Comparison of ENCODE assay signal across 9 cellular contexts in the genomic region with DNA sequence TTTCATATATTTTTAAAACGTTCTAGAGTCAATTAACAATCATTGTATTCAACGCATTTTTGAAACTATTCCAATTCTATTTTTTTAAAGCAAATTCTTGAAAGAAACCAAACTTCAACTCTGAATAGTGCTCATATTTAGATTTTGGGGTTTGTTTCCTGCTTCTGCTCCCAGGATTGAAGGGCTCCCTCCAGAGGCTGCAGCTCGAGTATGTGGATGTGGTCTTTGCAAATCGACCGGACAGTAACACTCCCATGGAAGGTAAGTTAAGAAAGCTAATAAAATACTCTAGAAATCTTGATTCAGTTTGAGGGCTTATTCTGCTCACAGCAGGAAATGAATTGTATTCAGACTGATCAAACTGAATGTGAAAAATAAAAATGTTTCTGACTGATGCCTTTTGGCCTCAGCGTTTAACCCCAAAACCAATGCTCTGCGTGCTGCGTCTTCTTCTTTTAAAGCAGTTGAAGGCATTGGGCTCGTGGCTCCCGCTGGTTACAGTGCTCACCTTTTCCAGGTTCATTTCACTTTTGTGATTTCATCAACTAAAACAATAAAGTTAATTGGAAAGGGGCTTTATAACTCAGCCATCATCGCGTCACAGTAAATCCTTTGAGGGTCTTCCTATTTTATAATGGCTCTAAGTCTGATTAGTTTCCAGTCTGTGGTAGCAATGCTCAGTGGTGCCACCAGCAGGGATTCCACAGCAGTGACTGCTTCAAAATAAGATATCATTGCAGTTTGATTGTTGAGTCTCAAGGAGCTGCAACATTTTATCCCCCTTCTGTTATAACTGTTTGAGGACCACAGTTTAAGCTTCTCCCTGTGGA.
A peak's percentile ranks its signal among the peaks of the same experiment; 100 is the strongest.
DNase-seq lines count a peak whose midpoint lies in the region; ATAC-seq, FAIRE-seq and TF ChIP-seq lines count a peak whose summit lies in the region.
"Had no signal": no experiment of that assay in that cellular context is flagged by ENCODE, and none has a peak within 500 bp of the region (broad histone marks: within the 10 kb centered on the region; RNA-seq: fewer than 3 reads in every experiment).

No MANE protein-coding gene starts in this region.

- no peak for FAIRE-seq in kidney (lab: Jason Lieb, UNC)

- no peak overlapping the region for H3K4me2 ChIP-seq in HCT116 (ENCODE audit: low read length)

- POLR2A ChIA-PET in HCT116 (lab: Charles Lee): no interaction called here
- POLR2A ChIA-PET in activated CD8-positive, alpha-beta T cell treated with anti-CD3 and anti-CD28 coated beads, Interleukin-2, amount 10 ng/mL, durations not matched to agents 7 days and 5 days (lab: Charles Lee): interaction anchor here (0.6 kb wide), 1 partner anchor 68 kb away, joined by 3 read pairs; no protein-coding TSS in a partner anchor

- RAD21 ChIA-PET in HCT116 (lab: Charles Lee; ENCODE audit: low non-redundant PET in 1 of 2, low total read pairs in 2 of 2, uncharacterized antibody in 2 of 2, unreplicated experiment in 2 of 2): interaction anchor here in 1 of 2 experiments (1.1 kb wide), 1 partner anchor 35 kb away, joined by 3 read pairs; no protein-coding TSS in a partner anchor

- CTCF ChIA-PET in HCT116 (lab: Charles Lee): interaction anchor here (0.6 to 2.3 kb wide), 16 partner anchors 9 to 663 kb away, joined by 3 to 12 read pairs (median 6); no protein-coding TSS in a partner anchor
- CTCF ChIA-PET in activated CD8-positive, alpha-beta T cell treated with anti-CD3 and anti-CD28 coated beads, Interleukin-2, amount 10 ng/mL, durations not matched to agents 7 days and 5 days (lab: Charles Lee): interaction anchor here (0.7 to 4.9 kb wide), 10 partner anchors 9 to 801 kb away, joined by 3 to 41 read pairs (median 7); no protein-coding TSS in a partner anchor

- H3K4me1 ChIP-seq in CD4-positive, CD25-positive, alpha-beta regulatory T cell (ENCODE audit: control insufficient read depth, insufficient read depth, low read length, poor library complexity, severe bottlenecking): no peaks in the 10 kb centered on the region
- H3K4me1 ChIP-seq in HCT116 (ENCODE audit: control insufficient read depth in 1 of 2, insufficient read depth in 2 of 2, low read length in 2 of 2) (no peaks in the 10 kb centered on the region), kidney (ENCODE audit: control insufficient read depth in 1 of 2, insufficient read depth in 1 of 2, low read depth in 1 of 2, low read length in 2 of 2) (peaks cover 0 to 2% of the 10 kb centered on the region in 2 donors)

- peak overlapping the region; percentile 15 for H3K4me3 ChIP-seq in CD4-positive, CD25-positive, alpha-beta regulatory T cell (ENCODE audit: low read depth, low read length)
- H3K4me3 ChIP-seq in HCT116 (replicated peaks in 1 of 2; ENCODE audit: low read depth in 1 of 2, low read length in 2 of 2) (no peak overlapping the region), kidney (ENCODE audit: low read length in 2 of 2) (no peak overlapping the region)

- H3K79me2 ChIP-seq in HCT116 (ENCODE audit: insufficient read depth, low read length): no peaks in the 10 kb centered on the region

- H3K27ac Mint-ChIP-seq in CD4-positive, CD25-positive, alpha-beta regulatory T cell: no peak overlapping the region
- no peak overlapping the region for H3K27ac Mint-ChIP-seq in activated CD8-positive, alpha-beta T cell treated with anti-CD3 and anti-CD28 coated beads, Interleukin-2, amount 10 ng/mL, durations not matched to agents 7 days and 5 days

- peaks cover 3% of the 10 kb centered on the region for H3K36me3 Mint-ChIP-seq in CD4-positive, CD25-positive, alpha-beta regulatory T cell
- no peaks in the 10 kb centered on the region for H3K36me3 Mint-ChIP-seq in activated CD8-positive, alpha-beta T cell treated with anti-CD3 and anti-CD28 coated beads, Interleukin-2, amount 10 ng/mL, durations not matched to agents 7 days and 5 days (ENCODE audit: low read depth)

- no peaks in the 10 kb centered on the region for H3K9me2 ChIP-seq in HCT116 (ENCODE audit: insufficient read depth)

- H3K4me1 Mint-ChIP-seq in CD4-positive, CD25-positive, alpha-beta regulatory T cell: peaks cover 0 to 13% (median 4%) of the 10 kb centered on the region in 4 donors
- peaks cover 3% of the 10 kb centered on the region for H3K4me1 Mint-ChIP-seq in activated CD8-positive, alpha-beta T cell treated with anti-CD3 and anti-CD28 coated beads, Interleukin-2, amount 10 ng/mL, durations not matched to agents 7 days and 5 days (ENCODE audit: low read depth)

- peaks cover 13% of the 10 kb centered on the region for H3K27me3 ChIP-seq in CD4-positive, CD25-positive, alpha-beta regulatory T cell (ENCODE audit: control insufficient read depth, insufficient read depth, low read length)
- no peaks in the 10 kb centered on the region for H3K27me3 ChIP-seq in HCT116 (ENCODE audit: insufficient read depth, low read length)

- no peak for TF ChIP-seq POLR2A in HCT116 (IDR thresholded peaks at IDR 0.05; ENCODE audit: borderline replicate concordance, extremely low read depth, insufficient read depth, insufficient read length)

- peak in 1 of 2 donors; percentile 55 for ATAC-seq in CD4-positive, CD25-positive, alpha-beta regulatory T cell (ENCODE audit: low read depth in 2 of 2)
- ATAC-seq in HCT116 (peak; percentile 83), GM19023 (IDR thresholded peaks at IDR 0.05; ENCODE audit: unreplicated experiment) (no peak), GM18858 (IDR thresholded peaks at IDR 0.05; ENCODE audit: unreplicated experiment) (no peak), GM19467 (IDR thresholded peaks at IDR 0.05; ENCODE audit: unreplicated experiment) (no peak)
- ATAC-seq in activated CD8-positive, alpha-beta T cell treated with anti-CD3 and anti-CD28 coated beads, Interleukin-2, amount 10 ng/mL, durations not matched to agents 7 days and 5 days: no peak

- no peaks in the 10 kb centered on the region for H4K20me1 ChIP-seq in HCT116 (ENCODE audit: insufficient read depth)

- no peaks in the 10 kb centered on the region for H3K9me3 Mint-ChIP-seq in CD4-positive, CD25-positive, alpha-beta regulatory T cell
- no peaks in the 10 kb centered on the region for H3K9me3 Mint-ChIP-seq in activated CD8-positive, alpha-beta T cell treated with anti-CD3 and anti-CD28 coated beads, Interleukin-2, amount 10 ng/mL, durations not matched to agents 7 days and 5 days (ENCODE audit: insufficient read depth)

- peak; percentile 28; the same call in 1 of the 2 replicates for TF ChIP-seq RAD21 in HCT116 (IDR thresholded peaks at IDR 0.05; ENCODE audit: low read depth)

- H3K4me3 Mint-ChIP-seq in CD4-positive, CD25-positive, alpha-beta regulatory T cell: no peak overlapping the region
- H3K4me3 Mint-ChIP-seq in activated CD8-positive, alpha-beta T cell treated with anti-CD3 and anti-CD28 coated beads, Interleukin-2, amount 10 ng/mL, durations not matched to agents 7 days and 5 days: no peak overlapping the region

- intact Hi-C loops in HCT116 (cut with micrococcal nuclease): no loop called here
- intact Hi-C loops in kidney (cut with DNase I): no loop called here

- DNase-seq in CD4-positive, CD25-positive, alpha-beta regulatory T cell: peak in 1 of 3 donors; percentile 32
- DNase-seq in HCT116 (ENCODE audit: low read depth, low spot score): no peak
- DNase-seq in activated CD8-positive, alpha-beta T cell treated with anti-CD3 and anti-CD28 coated beads, Interleukin-2, amount 10 ng/mL, durations not matched to agents 7 days and 5 days: peak; percentile 29
- DNase-seq in kidney: no peak
- no peak for DNase-seq in HK-2 (ENCODE audit: unreplicated experiment)
- DNase-seq: KBM-7 had no signal

- no TSS peak for BruUV-seq in HCT116 (replicated peaks; lab: Mats Ljungman, UMichigan)

- TF ChIP-seq CTCF in HCT116 (IDR thresholded peaks at IDR 0.05 in 2 of 3, conservative IDR thresholded peaks at IDR 0.05 in 1 of 3; ENCODE audit: borderline replicate concordance in 1 of 3, insufficient read depth in 1 of 3, low read depth in 2 of 3, low read length in 2 of 3) (peak in 2 of 3 experiments; percentile 53 to 70; a peak in 4 of 6 replicates), kidney (IDR thresholded peaks at IDR 0.05; ENCODE audit: borderline replicate concordance, extremely low read depth, insufficient read depth) (peak; percentile 12)

- no peak overlapping the region for H3K9ac ChIP-seq in HCT116 (ENCODE audit: low read length)
- no peak overlapping the region for H3K9ac ChIP-seq in kidney (ENCODE audit: low read length in 2 of 2)

- H2AFZ ChIP-seq in HCT116 (ENCODE audit: low read depth, low read length, poor library complexity, severe bottlenecking): no peak overlapping the region

- no peaks in the 10 kb centered on the region for H3K9me3 ChIP-seq in CD4-positive, CD25-positive, alpha-beta regulatory T cell (ENCODE audit: control insufficient read depth in 2 of 2, low read length in 2 of 2)
- H3K9me3 ChIP-seq in HCT116 (ENCODE audit: control insufficient read depth in 1 of 2, insufficient read depth in 1 of 2, low read depth in 1 of 2, low read length in 2 of 2) (no peaks in the 10 kb centered on the region), kidney (ENCODE audit: control insufficient read depth in 1 of 2, low read length in 2 of 2) (no peaks in the 10 kb centered on the region)

- no peaks in the 10 kb centered on the region for H3K36me3 ChIP-seq in CD4-positive, CD25-positive, alpha-beta regulatory T cell (ENCODE audit: control insufficient read depth, insufficient read depth, low read length)
- H3K36me3 ChIP-seq in HCT116 (ENCODE audit: control insufficient read depth in 1 of 2, insufficient read depth in 2 of 2, low read length in 2 of 2) (no peaks in the 10 kb centered on the region), kidney (ENCODE audit: control insufficient read depth in 1 of 2, insufficient read depth in 2 of 2, low read length in 2 of 2) (no peaks in the 10 kb centered on the region)

- peaks cover 34% of the 10 kb centered on the region for H3K27me3 Mint-ChIP-seq in CD4-positive, CD25-positive, alpha-beta regulatory T cell
- peaks cover 32% of the 10 kb centered on the region for H3K27me3 Mint-ChIP-seq in activated CD8-positive, alpha-beta T cell treated with anti-CD3 and anti-CD28 coated beads, Interleukin-2, amount 10 ng/mL, durations not matched to agents 7 days and 5 days (ENCODE audit: low read depth)

- no peak overlapping the region for H3K27ac ChIP-seq in CD4-positive, CD25-positive, alpha-beta regulatory T cell (ENCODE audit: insufficient read depth, low read length, poor library complexity, severe bottlenecking)
- H3K27ac ChIP-seq in HCT116 (ENCODE audit: low read depth, low read length): no peak overlapping the region
- H3K27ac ChIP-seq in kidney (ENCODE audit: low read depth in 2 of 2, low read length in 2 of 2): no peak overlapping the region

TF ChIP-seq in HCT116, 20 proteins besides CTCF, POLR2A, EP300 and RAD21 (continues in another document):
- TF ChIP-seq EZH2phosphoT487 (IDR thresholded peaks at IDR 0.05; ENCODE audit: borderline replicate concordance) (no peak), YY1 (IDR thresholded peaks at IDR 0.05; ENCODE audit: extremely low read depth, insufficient replicate concordance, low read depth, low read length) (no peak), ZNF274 (IDR thresholded peaks at IDR 0.05; ENCODE audit: low read depth, low read length) (no peak), TCF7L2 (IDR thresholded peaks at IDR 0.05; ENCODE audit: borderline replicate concordance, extremely low read depth, insufficient read depth, insufficient read length) (no peak)
